In genomic region chr1:56578664-56578962, GRCh38 we compare ENCODE assay signal across 8 cellular contexts. TPM values are rescaled to one million over a fixed set of nuclear protein-coding genes. Genes with fewer than 3 reads are reported as not detected.
DNase-seq lines count a peak whose midpoint lies in the region; ATAC-seq and TF ChIP-seq lines count a peak whose summit lies in the region.

No MANE protein-coding gene starts in this region.

- TF ChIP-seq CTCF in AG04450 (IDR thresholded peaks at IDR 0.05; ENCODE audit: low read depth, low read length) (no peak), HFFc6 (IDR thresholded peaks at IDR 0.05) (no peak), ascending aorta (IDR thresholded peaks at IDR 0.05) (no peak)

- ATAC-seq in GM18858 (IDR thresholded peaks at IDR 0.05; ENCODE audit: unreplicated experiment), result no peak

- H3K27ac Mint-ChIP-seq in HFFc6, result peak overlapping the region; percentile 85
- H3K27ac Mint-ChIP-seq in immature natural killer cell, result no peak overlapping the region

- H3K27me3 ChIP-seq in AG04450 (ENCODE audit: control insufficient read depth, insufficient read depth, low read length) (no peaks in the 10 kb centered on the region), ascending aorta (no peaks in the 10 kb centered on the region), layer of hippocampus (ENCODE audit: control insufficient read depth, insufficient read depth, low read length) (no peaks in the 10 kb centered on the region)

- no peaks in the 10 kb centered on the region for H3K9me3 Mint-ChIP-seq in HFFc6
- no peaks in the 10 kb centered on the region for H3K9me3 Mint-ChIP-seq in immature natural killer cell

- H3K9me3 ChIP-seq in AG04450 (ENCODE audit: control insufficient read depth, insufficient read depth, low read length) (no peaks in the 10 kb centered on the region; the same call in 1 of the 2 replicates), ascending aorta (no peaks in the 10 kb centered on the region)

- POLR2A ChIA-PET in AG04450 (lab: Yijun Ruan, JAX), result interaction anchor here (0.7 to 1.4 kb wide), 4 partner anchors 43 to 909 kb away, joined by 3 to 7 read pairs (median 4); no protein-coding TSS in a partner anchor

- DNase-seq in AG04450 (ENCODE audit: low read depth, low spot score) (no peak), HFFc6 (no peak), ascending aorta (ENCODE audit: low spot score in 2 of 2) (no peak), immature natural killer cell (no peak), NCI-H1048 (lab: John Stamatoyannopoulos, UW) (no peak)

- H3K4me1 ChIP-seq in ascending aorta, result peaks cover 0 to 15% of the 10 kb centered on the region in 2 donors

- intact Hi-C loops in ascending aorta (cut with DNase I), result loop anchor here (2.0 to 10.0 kb wide), 6 partner anchors 104 to 1201 kb away; no protein-coding TSS in a partner anchor

- peaks cover 43% of the 10 kb centered on the region for H3K4me1 Mint-ChIP-seq in HFFc6 (ENCODE audit: low read depth)
- peaks cover 0 to 3% of the 10 kb centered on the region in 2 donors for H3K4me1 Mint-ChIP-seq in immature natural killer cell

- no peaks in the 10 kb centered on the region for H3K36me3 Mint-ChIP-seq in HFFc6 (ENCODE audit: low read depth)
- no peaks in the 10 kb centered on the region for H3K36me3 Mint-ChIP-seq in immature natural killer cell

- H3K4me3 ChIP-seq in AG04450 (ENCODE audit: low read depth, low read length), result peak overlapping the region; percentile 100
- peak overlapping the region; percentile 92 to 94 for H3K4me3 ChIP-seq in ascending aorta

- H3K27me3 Mint-ChIP-seq in HFFc6 (ENCODE audit: insufficient read depth), result peaks cover 2% of the 10 kb centered on the region
- peaks cover 6 to 17% (median 11%) of the 10 kb centered on the region in 3 donors for H3K27me3 Mint-ChIP-seq in immature natural killer cell (ENCODE audit: low read depth in 3 of 3)

- peak overlapping the region; percentile 81 for H3K27ac ChIP-seq in AG04450 (ENCODE audit: low read depth, low read length)
- peak overlapping the region; percentile 94 to 99 for H3K27ac ChIP-seq in ascending aorta
- peak overlapping the region; percentile 88 for H3K27ac ChIP-seq in layer of hippocampus (ENCODE audit: low read depth, low read length)
- peak overlapping the region; percentile 85 for H3K27ac ChIP-seq in temporal lobe (ENCODE audit: low read depth, low read length)

- H3K4me3 Mint-ChIP-seq in HFFc6 (peak overlapping the region; percentile 93), immature natural killer cell (peak overlapping the region in 2 of 5 donors; percentile 50 to 60)

- CTCF ChIA-PET in AG04450 (lab: Charles Lee), result interaction anchor here (1.2 kb wide), 1 partner anchor 242 kb away, joined by 5 read pairs; no protein-coding TSS in a partner anchor

- H3K36me3 ChIP-seq in ascending aorta, result no peaks in the 10 kb centered on the region

RNA-seq across cellular contexts. Expression of gene PLPP3, which starts 0.8 kb away (rescaled TPM):
- 181 and 210 TPM in 2 replicates for polyA plus RNA-seq in AG04450 (2011; rRNA removed)
- polyA minus RNA-seq in AG04450 (2011; rRNA and poly(A)+ RNA removed), result 162 and 165 TPM in 2 replicates
- total RNA-seq in HFFc6 (2021; fragmentation: NEBNext Ultra II Directional; extraction: Animal tissue kit (Norgen Biotek cat#: 25700)), result 10 to 100 TPM; 15.1 to 29.9 (median 24.8) TPM
- total RNA-seq in ascending aorta, result 87.7 TPM
- 36.4 TPM for total RNA-seq in temporal lobe
- polyA plus RNA-seq in immature natural killer cell, result not detected
